In the genomic region with DNA sequence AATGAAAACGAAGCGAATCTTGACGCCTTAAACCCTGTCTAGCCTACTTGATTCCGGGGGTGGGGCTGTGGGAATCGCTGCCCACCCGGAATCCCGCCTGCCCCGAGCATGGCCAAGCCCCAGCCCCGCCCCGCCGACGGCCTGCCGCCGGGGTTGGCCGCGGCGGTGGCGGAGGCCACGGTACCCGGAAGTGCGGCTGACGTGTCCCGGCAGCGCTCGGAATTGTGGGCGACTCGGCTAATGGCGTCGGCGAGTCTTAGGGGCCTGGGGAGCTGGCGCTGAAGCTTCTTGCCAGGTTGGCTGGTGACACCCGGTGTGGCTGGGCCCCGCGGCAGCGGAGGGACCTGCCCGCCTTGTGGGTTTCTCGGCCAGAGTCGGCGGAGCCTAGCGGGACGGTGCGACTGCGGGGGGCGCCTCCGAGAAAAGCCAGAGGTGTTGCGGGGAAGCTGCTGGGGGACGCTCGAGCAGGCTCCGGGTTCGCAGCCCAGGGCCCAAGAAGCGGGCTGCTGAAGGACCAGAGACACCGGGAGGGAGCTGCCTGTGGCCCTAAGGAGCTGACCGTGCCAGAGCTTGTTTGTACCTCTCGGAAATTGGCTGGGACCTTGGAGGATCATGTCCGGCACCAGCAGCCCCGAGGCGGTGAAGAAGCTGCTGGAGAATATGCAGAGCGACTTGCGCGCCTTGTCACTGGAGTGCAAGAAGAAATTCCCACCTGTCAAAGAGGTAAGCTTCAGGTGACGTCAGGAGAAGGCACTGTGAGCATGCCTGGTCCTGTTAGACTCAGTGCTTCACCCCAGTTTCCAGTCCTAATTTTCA, we compare ENCODE assay signal across 8 cellular contexts. TPM values are rescaled to one million over a fixed set of nuclear protein-coding genes. Genes with fewer than 3 reads are reported as not detected.
A peak's percentile ranks its signal among the peaks of the same experiment; 100 is the strongest.
DNase-seq lines count a peak whose midpoint lies in the region; ATAC-seq, FAIRE-seq and TF ChIP-seq lines count a peak whose summit lies in the region.

A gene with protein sequence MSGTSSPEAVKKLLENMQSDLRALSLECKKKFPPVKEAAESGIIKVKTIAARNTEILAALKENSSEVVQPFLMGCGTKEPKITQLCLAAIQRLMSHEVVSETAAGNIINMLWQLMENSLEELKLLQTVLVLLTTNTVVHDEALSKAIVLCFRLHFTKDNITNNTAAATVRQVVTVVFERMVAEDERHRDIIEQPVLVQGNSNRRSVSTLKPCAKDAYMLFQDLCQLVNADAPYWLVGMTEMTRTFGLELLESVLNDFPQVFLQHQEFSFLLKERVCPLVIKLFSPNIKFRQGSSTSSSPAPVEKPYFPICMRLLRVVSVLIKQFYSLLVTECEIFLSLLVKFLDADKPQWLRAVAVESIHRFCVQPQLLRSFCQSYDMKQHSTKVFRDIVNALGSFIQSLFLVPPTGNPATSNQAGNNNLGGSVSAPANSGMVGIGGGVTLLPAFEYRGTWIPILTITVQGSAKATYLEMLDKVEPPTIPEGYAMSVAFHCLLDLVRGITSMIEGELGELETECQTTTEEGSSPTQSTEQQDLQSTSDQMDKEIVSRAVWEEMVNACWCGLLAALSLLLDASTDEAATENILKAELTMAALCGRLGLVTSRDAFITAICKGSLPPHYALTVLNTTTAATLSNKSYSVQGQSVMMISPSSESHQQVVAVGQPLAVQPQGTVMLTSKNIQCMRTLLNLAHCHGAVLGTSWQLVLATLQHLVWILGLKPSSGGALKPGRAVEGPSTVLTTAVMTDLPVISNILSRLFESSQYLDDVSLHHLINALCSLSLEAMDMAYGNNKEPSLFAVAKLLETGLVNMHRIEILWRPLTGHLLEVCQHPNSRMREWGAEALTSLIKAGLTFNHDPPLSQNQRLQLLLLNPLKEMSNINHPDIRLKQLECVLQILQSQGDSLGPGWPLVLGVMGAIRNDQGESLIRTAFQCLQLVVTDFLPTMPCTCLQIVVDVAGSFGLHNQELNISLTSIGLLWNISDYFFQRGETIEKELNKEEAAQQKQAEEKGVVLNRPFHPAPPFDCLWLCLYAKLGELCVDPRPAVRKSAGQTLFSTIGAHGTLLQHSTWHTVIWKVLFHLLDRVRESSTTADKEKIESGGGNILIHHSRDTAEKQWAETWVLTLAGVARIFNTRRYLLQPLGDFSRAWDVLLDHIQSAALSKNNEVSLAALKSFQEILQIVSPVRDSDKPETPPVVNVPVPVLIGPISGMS (N-terminal part only) (plus strand): TSS at position 231 of the 816 bp plus-strand sequence. CDS start 382 bp downstream, at position 613.

- peaks cover 33% of the 10 kb centered on the region for H3K4me1 ChIP-seq in Loucy (ENCODE audit: insufficient read depth, low read length, poor library complexity, severe bottlenecking)

- H4K20me1 ChIP-seq in Loucy (ENCODE audit: insufficient read depth, low read length, poor library complexity, severe bottlenecking) (peaks cover 24% of the 10 kb centered on the region), neural cell (ENCODE audit: insufficient read depth) (no peaks in the 10 kb centered on the region)

- TF ChIP-seq RAD21 in neural cell (conservative IDR thresholded peaks at IDR 0.05): no peak

- peak within 1 kb of the TSS; percentile 98 to 99 for H3K27ac Mint-ChIP-seq in stimulated activated naive CD8-positive, alpha-beta T cell treated with anti-CD3 and anti-CD28 coated beads, Interleukin-15, amount 100 ng/mL, for 72 hours

- H3K4me2 ChIP-seq in Loucy (ENCODE audit: low read depth, low read length, poor library complexity, severe bottlenecking): peak within 1 kb of the TSS; percentile 86
- peak within 1 kb of the TSS; percentile 91 for H3K4me2 ChIP-seq in neural cell (ENCODE audit: low read length)

- peak within 1 kb of the TSS; percentile 93 for H3K27ac ChIP-seq in neural cell (ENCODE audit: low read length)

- H3K4me3 Mint-ChIP-seq in stimulated activated naive CD8-positive, alpha-beta T cell treated with anti-CD3 and anti-CD28 coated beads, Interleukin-15, amount 100 ng/mL, for 72 hours: peak within 1 kb of the TSS; percentile 92 to 98

- peaks cover 14% of the 10 kb centered on the region for H3K4me1 Mint-ChIP-seq in stimulated activated naive CD8-positive, alpha-beta T cell treated with anti-CD3 and anti-CD28 coated beads, Interleukin-15, amount 100 ng/mL, for 72 hours

- H3K27me3 ChIP-seq in Loucy (ENCODE audit: insufficient read depth, low read length, poor library complexity, severe bottlenecking): no peaks in the 10 kb centered on the region
- H3K27me3 ChIP-seq in neural cell (ENCODE audit: insufficient read depth, low read depth, low read length): no peaks in the 10 kb centered on the region

- H3K36me3 ChIP-seq in Loucy (ENCODE audit: insufficient read depth, low read length) (no peaks in the 10 kb centered on the region), neural cell (ENCODE audit: insufficient read depth, low read length) (no peaks in the 10 kb centered on the region)

- H3K79me2 ChIP-seq in Loucy (ENCODE audit: insufficient read depth, low read length) (peaks cover 50% of the 10 kb centered on the region), neural cell (replicated peaks; ENCODE audit: insufficient read depth, low read length) (peaks cover 37% of the 10 kb centered on the region)

- TF ChIP-seq POLR2A in H54 (IDR thresholded peaks at IDR 0.05; ENCODE audit: low read depth, low read length): peak; percentile 85

- peak within 1 kb of the TSS; percentile 94 for H3K4me3 ChIP-seq in Loucy (ENCODE audit: low read length, poor library complexity, severe bottlenecking)
- H3K4me3 ChIP-seq in fibroblast of the aortic adventitia (ENCODE audit: low read depth, low read length): peak within 1 kb of the TSS; percentile 99
- H3K4me3 ChIP-seq in neural cell (ENCODE audit: low read length): peak within 1 kb of the TSS; percentile 97

- H3K9ac ChIP-seq in Loucy (ENCODE audit: low read depth, low read length, poor library complexity, severe bottlenecking) (peak within 1 kb of the TSS; percentile 91), neural cell (ENCODE audit: low read length) (peak within 1 kb of the TSS; percentile 92)

- TF ChIP-seq EP300 in neural cell (conservative IDR thresholded peaks at IDR 0.05; ENCODE audit: poor library complexity, severe bottlenecking): peak; percentile 55

- H2AFZ ChIP-seq in Loucy (ENCODE audit: low read length): peak within 1 kb of the TSS; percentile 100
- peak within 1 kb of the TSS; percentile 99 for H2AFZ ChIP-seq in neural cell (ENCODE audit: low read depth, low read length)

- TF ChIP-seq CTCF in Loucy (conservative IDR thresholded peaks at IDR 0.05; ENCODE audit: low read length): no peak
- TF ChIP-seq CTCF in fibroblast of the aortic adventitia (IDR thresholded peaks at IDR 0.05; ENCODE audit: insufficient read depth, low read length): no peak
- peak; percentile 17 for TF ChIP-seq CTCF in neural cell (IDR thresholded peaks at IDR 0.05; ENCODE audit: poor library complexity, severe bottlenecking)

- DNase-seq in ELF-1 (ENCODE audit: low read depth, low spot score) (peak; percentile 87), H54 (ENCODE audit: insufficient read length, low spot score) (peak; percentile 92), SHP77 treated with DMSO at 0.1 percent for 48 hours (lab: John Stamatoyannopoulos, UW) (peak; percentile 33), fibroblast of the aortic adventitia (ENCODE audit: low read depth) (peak; percentile 72)
- DNase-seq in activated effector memory CD4-positive, alpha-beta T cell treated with anti-CD3 and anti-CD28 coated beads, Interleukin-2, amount 50 U/mL, for 16 hours: peak; percentile 96
- DNase-seq in stimulated activated naive CD8-positive, alpha-beta T cell treated with anti-CD3 and anti-CD28 coated beads, Interleukin-15, amount 100 ng/mL, for 72 hours: peak; percentile 81

- H3F3A ChIP-seq in Loucy (ENCODE audit: low read depth): no peaks in the 10 kb centered on the region
- H3F3A ChIP-seq in neural cell (ENCODE audit: insufficient read depth, low read length, poor library complexity, severe bottlenecking): no peaks in the 10 kb centered on the region

- peaks cover 10 to 14% of the 10 kb centered on the region in 2 donors for H3K9me3 Mint-ChIP-seq in stimulated activated naive CD8-positive, alpha-beta T cell treated with anti-CD3 and anti-CD28 coated beads, Interleukin-15, amount 100 ng/mL, for 72 hours

- no peaks in the 10 kb centered on the region for H3K27me3 Mint-ChIP-seq in stimulated activated naive CD8-positive, alpha-beta T cell treated with anti-CD3 and anti-CD28 coated beads, Interleukin-15, amount 100 ng/mL, for 72 hours

- H3K9me2 ChIP-seq in Loucy (replicated peaks; ENCODE audit: low read depth, low read length): no peaks in the 10 kb centered on the region
- H3K9me2 ChIP-seq in neural cell (ENCODE audit: insufficient read depth, low read length): no peaks in the 10 kb centered on the region

- peak; percentile 98 for ATAC-seq in stimulated activated naive CD8-positive, alpha-beta T cell treated with anti-CD3 and anti-CD28 coated beads, Interleukin-15, amount 100 ng/mL, for 72 hours

- peak; percentile 87 for FAIRE-seq in H54 (lab: Jason Lieb, UNC)

- H3K9me3 ChIP-seq in Loucy (ENCODE audit: insufficient read depth, low read depth, low read length): peaks cover 9% of the 10 kb centered on the region; the same call in 1 of the 2 replicates
- H3K9me3 ChIP-seq in neural cell (ENCODE audit: low read length): no peaks in the 10 kb centered on the region

TF ChIP-seq in neural cell, 6 proteins besides CTCF, POLR2A, EP300 and RAD21 (continues in another document):
- TF ChIP-seq POLR2AphosphoS5 (IDR thresholded peaks at IDR 0.05): peak; percentile 89
- peak; percentile 39 for TF ChIP-seq MXI1 (conservative IDR thresholded peaks at IDR 0.05; ENCODE audit: poor library complexity, severe bottlenecking)
- TF ChIP-seq SMC3 (conservative IDR thresholded peaks at IDR 0.05; ENCODE audit: poor library complexity): no peak
- TF ChIP-seq TAF1 (IDR thresholded peaks at IDR 0.05; ENCODE audit: low read depth): peak; percentile 91

RNA-seq across cellular contexts. Expression of the gene that starts here (rescaled TPM):
- 66.1 and 69.1 TPM in 2 replicates for total RNA-seq in fibroblast of the aortic adventitia (ENCODE audit: low replicate concordance)
- 44.2 and 44.3 TPM in 2 replicates for polyA plus RNA-seq in neural cell
- polyA minus RNA-seq in neural cell: 96.2 and 124 TPM in 2 replicates

Comparison
In these comparisons a context has a peak if more than half of its experiments do, and no peak if none do; other contexts are left out.
1. Peak in every context shown above with its lines: DNase-seq, ATAC-seq, H3K4me3 ChIP-seq and H3K27ac ChIP-seq.
2. DNase-seq: peak in every context shown above with its lines; median percentile 96 in activated effector memory CD4-positive, alpha-beta T cell treated with anti-CD3 and anti-CD28 coated beads, Interleukin-2, amount 50 U/mL, for 16 hours; 92 in H54; 87 in ELF-1; 81 in stimulated activated naive CD8-positive, alpha-beta T cell treated with anti-CD3 and anti-CD28 coated beads, Interleukin-15, amount 100 ng/mL, for 72 hours; 72 in fibroblast of the aortic adventitia; 33 in SHP77 treated with DMSO at 0.1 percent for 48 hours.